In genomic region chr19:13172335-13173128, GRCh38 we compare ENCODE assay signal across 8 cellular contexts. TPM values are rescaled to one million over a fixed set of nuclear protein-coding genes. Genes with fewer than 3 reads are reported as not detected.
DNase-seq lines count a peak whose midpoint lies in the region; ATAC-seq and TF ChIP-seq lines count a peak whose summit lies in the region.

No MANE protein-coding gene starts in this region.

- 88 to 91% methylated on average over 6 to 8 of the region's 19 CpGs for WGBS in mesodermal cell (ENCODE audit: insufficient coverage in 2 of 2), 2 experiments

- H3K4me1 Mint-ChIP-seq in stimulated activated memory B cell treated with anti-CD40 and anti-IgM and Interleukin-4, amounts not matched to agents 10 μg/mL and 1 μg/mL and 100 μg/mL, for 72 hours = peaks cover 58% of the 10 kb centered on the region

- peaks cover 18% of the 10 kb centered on the region for H3K4me1 ChIP-seq in mesodermal cell (ENCODE audit: control insufficient read depth, insufficient read depth, low read length, poor library complexity, severe bottlenecking)

- peak overlapping the region; percentile 96 for H3K27ac Mint-ChIP-seq in stimulated activated memory B cell treated with anti-CD40 and anti-IgM and Interleukin-4, amounts not matched to agents 10 μg/mL and 1 μg/mL and 100 μg/mL, for 72 hours

- no peaks in the 10 kb centered on the region for H3K27me3 Mint-ChIP-seq in stimulated activated memory B cell treated with anti-CD40 and anti-IgM and Interleukin-4, amounts not matched to agents 10 μg/mL and 1 μg/mL and 100 μg/mL, for 72 hours

- no peak for TF ChIP-seq POLR2A in NB4 (IDR thresholded peaks at IDR 0.05; ENCODE audit: extremely low read depth, insufficient read length)

- H3K4me3 ChIP-seq in NB4 (ENCODE audit: low read depth, low read length) (no peak overlapping the region), coronary artery (peak overlapping the region; percentile 49), mesodermal cell (ENCODE audit: extremely low read depth, insufficient read depth, low read length, poor library complexity, severe bottlenecking) (no peak overlapping the region)

- no peaks in the 10 kb centered on the region for H3K9me3 ChIP-seq in mesodermal cell (ENCODE audit: control insufficient read depth, low read length)

- TF ChIP-seq CTCF in NB4 (IDR thresholded peaks at IDR 0.05; ENCODE audit: low read depth, low read length) = no peak
- TF ChIP-seq CTCF in coronary artery (IDR thresholded peaks at IDR 0.05) = no peak

- H3K36me3 Mint-ChIP-seq in stimulated activated memory B cell treated with anti-CD40 and anti-IgM and Interleukin-4, amounts not matched to agents 10 μg/mL and 1 μg/mL and 100 μg/mL, for 72 hours = no peaks in the 10 kb centered on the region

- peak overlapping the region; percentile 86 to 94 for H3K27ac ChIP-seq in coronary artery
- peak overlapping the region; percentile 36 for H3K27ac ChIP-seq in mesodermal cell (ENCODE audit: low read depth, low read length, severe bottlenecking)

- no peaks in the 10 kb centered on the region for H3K9me3 Mint-ChIP-seq in stimulated activated memory B cell treated with anti-CD40 and anti-IgM and Interleukin-4, amounts not matched to agents 10 μg/mL and 1 μg/mL and 100 μg/mL, for 72 hours

- H3K36me3 ChIP-seq in mesodermal cell (ENCODE audit: control insufficient read depth, insufficient read depth, low read length) = no peaks in the 10 kb centered on the region

- DNase-seq in DMS153 (lab: John Stamatoyannopoulos, UW) = peak; percentile 57
- DNase-seq in NB4 (ENCODE audit: low read depth) = peak; percentile 33
- peak; percentile 79 for DNase-seq in activated CD4-positive, alpha-beta T cell treated with anti-CD3 and anti-CD28 coated beads, Interleukin-2, amount 50 U/mL, for 1 hour
- DNase-seq in coronary artery (ENCODE audit: low spot score) = peak; percentile 87

- H3K4me3 Mint-ChIP-seq in stimulated activated memory B cell treated with anti-CD40 and anti-IgM and Interleukin-4, amounts not matched to agents 10 μg/mL and 1 μg/mL and 100 μg/mL, for 72 hours = peak overlapping the region; percentile 21

- ATAC-seq in stimulated activated memory B cell treated with anti-CD40 and anti-IgM and Interleukin-4, amounts not matched to agents 10 μg/mL and 1 μg/mL and 100 μg/mL, for 72 hours = no peak
- ATAC-seq in HG03342 (IDR thresholded peaks at IDR 0.05; ENCODE audit: unreplicated experiment) (no peak), GM21390 (IDR thresholded peaks at IDR 0.05; ENCODE audit: unreplicated experiment) (no peak)

RNA-seq across cellular contexts. Expression of gene IER2, which starts 22.3 kb away (rescaled TPM):
- polyA plus RNA-seq in mesodermal cell (2013, experiment 1 of 2) = 106 TPM
- polyA plus RNA-seq in mesodermal cell (2013, experiment 2 of 2) = 66.8 TPM

RNA-seq across cellular contexts. Expression of gene STX10, which starts 22.4 kb away (rescaled TPM):
- polyA plus RNA-seq in mesodermal cell (2013, experiment 1 of 2) = 45.6 TPM
- polyA plus RNA-seq in mesodermal cell (2013, experiment 2 of 2) = 36.3 TPM

RNA-seq across cellular contexts. Expression of gene NACC1, which starts 54.5 kb away (rescaled TPM):
- polyA plus RNA-seq in mesodermal cell (2013, experiment 1 of 2) = 60.4 TPM
- polyA plus RNA-seq in mesodermal cell (2013, experiment 2 of 2) = 40.7 TPM

RNA-seq across cellular contexts. Expression of gene TRMT1, which starts 56.0 kb away (rescaled TPM):
- polyA plus RNA-seq in mesodermal cell (2013, experiment 1 of 2) = 36.2 TPM
- 27.4 TPM for polyA plus RNA-seq in mesodermal cell (2013, experiment 2 of 2)

Comparison
In these comparisons a context has a peak if more than half of its experiments do, and no peak if none do; other contexts are left out.
1. DNase-seq: peak in every context shown above with its lines; median percentile 87 in coronary artery; 79 in activated CD4-positive, alpha-beta T cell treated with anti-CD3 and anti-CD28 coated beads, Interleukin-2, amount 50 U/mL, for 1 hour; 57 in DMS153; 33 in NB4.